8 cellular contexts compared by ENCODE assay signal in genomic region chr16:88634141-88634993, GRCh38.
DNase-seq lines count a peak whose midpoint lies in the region; FAIRE-seq and TF ChIP-seq lines count a peak whose summit lies in the region.

No MANE protein-coding gene starts in this region.

- H3K4me3 ChIP-seq in HEK293 (ENCODE audit: low read depth, low read length), result peak overlapping the region; percentile 30

- FAIRE-seq in urothelium cell line (lab: Jason Lieb, UNC), result no peak

- H3K36me3 ChIP-seq in HEK293 (ENCODE audit: control insufficient read depth in 2 of 2, insufficient read depth in 1 of 2, low read length in 2 of 2), result peaks cover 0 to 38% of the 10 kb centered on the region in 2 experiments; a peak in 1 of 3 replicates

- DNase-seq in GM10248 (ENCODE audit: extremely low spot score) (peak; percentile 83), RPMI8226 (peak; percentile 81), astrocyte of the hippocampus (ENCODE audit: low read depth, low spot score) (peak; percentile 48), iris pigment epithelial cell (ENCODE audit: low read depth) (peak; percentile 71), NCI-H1048 (lab: John Stamatoyannopoulos, UW) (no peak), urothelium cell line (ENCODE audit: low spot score) (no peak)
- peak; percentile 44 to 49 for DNase-seq in stimulated activated CD8-positive, alpha-beta memory T cell treated with anti-CD3 and anti-CD28 coated beads, Interleukin-2, amount 100 ng/mL, for 48 hours (ENCODE audit: low read depth in 2 of 2)

- no peaks in the 10 kb centered on the region for H3K4me1 ChIP-seq in HEK293 (ENCODE audit: control insufficient read depth, insufficient read depth, low read length)

- TF ChIP-seq CTCF in GM10248 (IDR thresholded peaks at IDR 0.05; ENCODE audit: control extremely low read depth, extremely low read depth, low read depth, missing control alignments), result no peak
- no peak for TF ChIP-seq CTCF in HEK293 (tag by site-specific recombination; IDR thresholded peaks at IDR 0.05)

- no peak overlapping the region for H3K27ac ChIP-seq in HEK293 (ENCODE audit: extremely low read depth, low read depth, low read length)

- H3K9me3 ChIP-seq in HEK293 (ENCODE audit: control insufficient read depth, insufficient read depth, low read depth, low read length), result no peaks in the 10 kb centered on the region

- POLR2A ChIA-PET in GM10248 (lab: Yijun Ruan, JAX), result interaction anchor here (0.7 kb wide), 1 partner anchor 47 kb away, joined by 4 read pairs; no protein-coding TSS in a partner anchor
- POLR2A ChIA-PET in HEK293 (lab: Yijun Ruan, JAX), result no interaction called here

- CTCF ChIA-PET in GM10248 (lab: Yijun Ruan, JAX), result interaction anchor here (0.8 to 2.1 kb wide), 6 partner anchors 15 to 64 kb away, joined by 3 to 8 read pairs (median 4); partner anchors contain the start of genes MVD and ZC3H18
- CTCF ChIA-PET in HEK293 (lab: Yijun Ruan, JAX), result interaction anchor here (1.4 kb wide), 1 partner anchor 11 kb away, joined by 7 read pairs; no protein-coding TSS in a partner anchor

TF ChIP-seq in HEK293, 187 proteins besides CTCF, POLR2A, EP300 and RAD21:
- peak; percentile 59 for TF ChIP-seq ZFHX2 (tag by site-specific recombination; conservative IDR thresholded peaks at IDR 0.05)
- no peak for TF ChIP-seq ZBTB44 (tag by site-specific recombination; IDR thresholded peaks at IDR 0.05)
- peak; percentile 56 for TF ChIP-seq EGR2 (tag by site-specific recombination; IDR thresholded peaks at IDR 0.05; ENCODE audit: low read depth)
- TF ChIP-seq ZNF311 (tag by site-specific recombination; IDR thresholded peaks at IDR 0.05; ENCODE audit: borderline replicate concordance), result no peak
- peak; percentile 95 for TF ChIP-seq KLF1 (tag by site-specific recombination; IDR thresholded peaks at IDR 0.05)
- TF ChIP-seq YY1 (tag by site-specific recombination; IDR thresholded peaks at IDR 0.05), result no peak
- TF ChIP-seq KLF9 (tag by site-specific recombination; IDR thresholded peaks at IDR 0.05; ENCODE audit: low read depth), result peak; percentile 21; the same call in 1 of the 2 replicates
- TF ChIP-seq ZNF350 (tag by site-specific recombination; IDR thresholded peaks at IDR 0.05), result no peak
- no peak for TF ChIP-seq ZNF37A (tag by site-specific recombination; IDR thresholded peaks at IDR 0.05)
- no peak for TF ChIP-seq ZNF707 (tag by site-specific recombination; IDR thresholded peaks at IDR 0.05)
- TF ChIP-seq PRDM10 (tag by site-specific recombination; IDR thresholded peaks at IDR 0.05), result no peak
- TF ChIP-seq ZNF10 (tag by site-specific recombination; IDR thresholded peaks at IDR 0.05), result no peak
- no peak for TF ChIP-seq ZNF133 (tag by site-specific recombination; IDR thresholded peaks at IDR 0.05)
- no peak for TF ChIP-seq ZNF16 (tag by site-specific recombination; IDR thresholded peaks at IDR 0.05; ENCODE audit: low read depth)
- TF ChIP-seq ZNF654 (tag by site-specific recombination; IDR thresholded peaks at IDR 0.05; ENCODE audit: low read depth), result no peak
- TF ChIP-seq ZNF239 (tag by site-specific recombination; IDR thresholded peaks at IDR 0.05), result 0 out of 2 replicates have a peak, but pooled peaks have one; percentile 25
- no peak for TF ChIP-seq GLIS2 (tag by site-specific recombination; IDR thresholded peaks at IDR 0.05)
- TF ChIP-seq ZNF202 (tag by site-specific recombination; IDR thresholded peaks at IDR 0.05; ENCODE audit: borderline replicate concordance), result no peak
- no peak for TF ChIP-seq KLF7 (tag by site-specific recombination; IDR thresholded peaks at IDR 0.05; ENCODE audit: borderline replicate concordance)
- no peak for TF ChIP-seq ZNF148 (tag by site-specific recombination; IDR thresholded peaks at IDR 0.05; ENCODE audit: borderline replicate concordance)
- no peak for TF ChIP-seq ZNF560 (tag by site-specific recombination; IDR thresholded peaks at IDR 0.05; ENCODE audit: borderline replicate concordance)

Comparison
In these comparisons a context has a peak if more than half of its experiments do, and no peak if none do; other contexts are left out.
1. DNase-seq: peak in GM10248 (single experiment), RPMI8226 (single experiment), astrocyte of the hippocampus (single experiment), iris pigment epithelial cell (single experiment) and stimulated activated CD8-positive, alpha-beta memory T cell treated with anti-CD3 and anti-CD28 coated beads, Interleukin-2, amount 100 ng/mL, for 48 hours (2 of 2); none in NCI-H1048 (single experiment) and urothelium cell line (single experiment).